7 cellular contexts compared by ENCODE assay signal in the genomic region with DNA sequence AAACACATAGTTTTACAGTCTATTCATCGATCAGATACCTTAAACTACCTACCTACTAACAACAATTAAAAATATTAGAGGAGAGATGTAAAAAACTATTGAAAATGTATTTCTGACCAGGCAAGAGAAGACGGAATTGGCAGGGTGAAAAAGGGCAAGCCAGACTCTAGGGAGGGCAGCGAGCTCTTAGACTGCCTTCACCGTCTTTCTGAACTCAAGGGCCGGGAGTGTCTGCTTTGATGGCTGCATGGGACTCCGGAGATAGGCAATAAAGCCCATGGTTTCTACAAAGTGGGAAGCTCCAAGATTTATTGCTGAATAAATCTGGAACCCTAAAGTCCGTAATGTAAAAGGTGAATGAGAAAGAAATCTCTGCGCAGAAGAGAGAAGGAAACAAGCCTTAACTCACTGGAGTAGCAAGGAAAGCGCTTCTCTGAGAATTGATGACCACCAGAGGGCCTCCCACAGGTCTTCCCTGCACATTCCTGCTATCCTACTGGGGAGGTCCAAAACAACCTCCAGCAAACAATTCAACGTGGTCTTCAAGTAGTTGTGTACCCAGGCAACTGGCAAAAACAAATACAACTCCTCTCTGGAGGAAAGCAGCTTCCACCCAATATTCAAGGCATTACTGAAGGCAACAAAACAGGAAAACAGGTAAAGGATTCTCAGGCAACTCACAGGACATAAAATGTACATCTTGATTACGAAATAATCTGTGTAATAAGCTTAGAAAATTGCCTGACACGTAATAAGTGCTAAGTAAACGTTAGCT.
DNase-seq lines count a peak whose midpoint lies in the region; ATAC-seq, FAIRE-seq and TF ChIP-seq lines count a peak whose summit lies in the region.

No MANE protein-coding gene starts in this region.

- POLR2A ChIA-PET in endothelial cell of umbilical vein (lab: Charles Lee), result no interaction called here

- TF ChIP-seq CTCF in endothelial cell of umbilical vein (IDR thresholded peaks at IDR 0.05; ENCODE audit: extremely low read depth in 1 of 2, insufficient read depth in 1 of 2, low read depth in 1 of 2, low read length in 2 of 2), result peak; percentile 53 to 56
- TF ChIP-seq CTCF in psoas muscle (IDR thresholded peaks at IDR 0.05), result peak; percentile 27

- no peaks in the 10 kb centered on the region for H3K79me2 ChIP-seq in endothelial cell of umbilical vein (ENCODE audit: control insufficient read depth, insufficient read depth, low read length)

- no peaks in the 10 kb centered on the region for H4K20me1 ChIP-seq in endothelial cell of umbilical vein (replicated peaks; ENCODE audit: control insufficient read depth, extremely low read depth, insufficient read depth, low read length)

- H3K27ac ChIP-seq in endothelial cell of umbilical vein (ENCODE audit: insufficient read depth, low read depth, low read length) (no peak overlapping the region), psoas muscle (no peak overlapping the region)

- no peak overlapping the region for H2AFZ ChIP-seq in endothelial cell of umbilical vein (ENCODE audit: low read depth, low read length)

- no peak overlapping the region for H3K4me2 ChIP-seq in endothelial cell of umbilical vein (ENCODE audit: insufficient read depth, low read length)

- FAIRE-seq in endothelial cell of umbilical vein (lab: Jason Lieb, UNC), result peak; percentile 79

- no peaks in the 10 kb centered on the region for H3K36me3 ChIP-seq in endothelial cell of umbilical vein (ENCODE audit: control insufficient read depth in 2 of 2, extremely low read depth in 1 of 2, insufficient read depth in 2 of 2, low read length in 2 of 2)
- no peaks in the 10 kb centered on the region for H3K36me3 ChIP-seq in psoas muscle (ENCODE audit: insufficient read depth in 1 of 2, low read depth in 1 of 2)

- H3K27me3 ChIP-seq in endothelial cell of umbilical vein (ENCODE audit: control insufficient read depth in 2 of 2, insufficient read depth in 2 of 2, low read length in 2 of 2) (no peaks in the 10 kb centered on the region), psoas muscle (ENCODE audit: insufficient read depth in 3 of 3, low read length in 2 of 3) (no peaks in the 10 kb centered on the region)

- ATAC-seq in psoas muscle, result no peak
- no peak for ATAC-seq in GM19395 (IDR thresholded peaks at IDR 0.05; ENCODE audit: unreplicated experiment)
- ATAC-seq in HG03175 (IDR thresholded peaks at IDR 0.05; ENCODE audit: unreplicated experiment), result no peak

- dilution Hi-C loops in endothelial cell of umbilical vein (cut with MboI; ENCODE audit: extremely low pct_ligation_motif_present, low sequenced_read_pairs), result no loop called here

- H3K9me3 ChIP-seq in endothelial cell of umbilical vein (replicated peaks; ENCODE audit: control insufficient read depth, insufficient read depth, low read length) (no peaks in the 10 kb centered on the region), psoas muscle (no peaks in the 10 kb centered on the region)

- H3K4me1 ChIP-seq in endothelial cell of umbilical vein (ENCODE audit: control insufficient read depth, extremely low read depth, insufficient read depth, low read length), result no peaks in the 10 kb centered on the region
- no peaks in the 10 kb centered on the region for H3K4me1 ChIP-seq in psoas muscle

- H3K4me3 ChIP-seq in endothelial cell of umbilical vein (replicated peaks in 1 of 3; ENCODE audit: insufficient read depth in 1 of 3, low read depth in 1 of 3, low read length in 3 of 3) (no peak overlapping the region), psoas muscle (no peak overlapping the region)

- BruUV-seq in endothelial cell of umbilical vein (replicated peaks; lab: Mats Ljungman, UMichigan), result no TSS peak

- no peaks in the 10 kb centered on the region for H3K9me1 ChIP-seq in endothelial cell of umbilical vein (replicated peaks; ENCODE audit: control insufficient read depth, extremely low read depth, insufficient read depth, low read length)

- peak; percentile 41 for DNase-seq in HCEC 1CT
- peak; percentile 91 for DNase-seq in NCI-H748 (lab: John Stamatoyannopoulos, UW; ENCODE audit: unreplicated experiment)
- DNase-seq in endothelial cell of umbilical vein (ENCODE audit: low read depth, low spot score), result peak; percentile 53
- DNase-seq in psoas muscle, result no peak
- no peak for DNase-seq in activated effector memory CD4-positive, alpha-beta T cell treated with anti-CD3 and anti-CD28 coated beads, Interleukin-2, amount 50 U/mL, for 16 hours

- CTCF ChIA-PET in endothelial cell of umbilical vein (lab: Charles Lee), result interaction anchor here (0.7 to 3.3 kb wide), 9 partner anchors 11 to 1149 kb away, joined by 3 to 43 read pairs (median 3); no protein-coding TSS in a partner anchor

- intact Hi-C loops in endothelial cell of umbilical vein (cut with micrococcal nuclease), result loop anchor here (2.0 kb wide), 3 partner anchors 190 to 1148 kb away; no protein-coding TSS in a partner anchor
- intact Hi-C loops in psoas muscle (cut with DNase I), result no loop called here

- 63 to 71% (median 64%) methylated on average over 13 of the region's 13 CpGs for WGBS in psoas muscle, 3 donors

- no peak for TF ChIP-seq POLR2A in endothelial cell of umbilical vein (IDR thresholded peaks at IDR 0.05; ENCODE audit: low read depth, low read length)

- no peak overlapping the region for H3K9ac ChIP-seq in endothelial cell of umbilical vein (replicated peaks; ENCODE audit: extremely low read depth, insufficient read depth, low read length)

TF ChIP-seq in endothelial cell of umbilical vein, 7 proteins besides CTCF, POLR2A, EP300 and RAD21:
- TF ChIP-seq FOS (IDR thresholded peaks at IDR 0.05; ENCODE audit: borderline replicate concordance, insufficient read depth, low read length), result no peak
- no peak for TF ChIP-seq GATA2 (IDR thresholded peaks at IDR 0.05; ENCODE audit: insufficient read depth, insufficient read length, low read depth, low read length)
- no peak for TF ChIP-seq JUN (IDR thresholded peaks at IDR 0.05; ENCODE audit: borderline replicate concordance, insufficient read depth, insufficient read length, low read depth)
- TF ChIP-seq POLR2AphosphoS5 (IDR thresholded peaks at IDR 0.05; ENCODE audit: insufficient read depth, low read depth, low read length), result no peak
- TF ChIP-seq EZH2 (IDR thresholded peaks at IDR 0.05; ENCODE audit: borderline replicate concordance, low read depth, low read length, severe bottlenecking), result no peak

Comparison
In these comparisons a context has a peak if more than half of its experiments do, and no peak if none do; other contexts are left out.
1. DNase-seq: peak in HCEC 1CT (single experiment), NCI-H748 (single experiment) and endothelial cell of umbilical vein (single experiment); none in psoas muscle (0 of 2) and activated effector memory CD4-positive, alpha-beta T cell treated with anti-CD3 and anti-CD28 coated beads, Interleukin-2, amount 50 U/mL, for 16 hours (single experiment).